18 cellular contexts compared by ENCODE assay signal in the genomic region with DNA sequence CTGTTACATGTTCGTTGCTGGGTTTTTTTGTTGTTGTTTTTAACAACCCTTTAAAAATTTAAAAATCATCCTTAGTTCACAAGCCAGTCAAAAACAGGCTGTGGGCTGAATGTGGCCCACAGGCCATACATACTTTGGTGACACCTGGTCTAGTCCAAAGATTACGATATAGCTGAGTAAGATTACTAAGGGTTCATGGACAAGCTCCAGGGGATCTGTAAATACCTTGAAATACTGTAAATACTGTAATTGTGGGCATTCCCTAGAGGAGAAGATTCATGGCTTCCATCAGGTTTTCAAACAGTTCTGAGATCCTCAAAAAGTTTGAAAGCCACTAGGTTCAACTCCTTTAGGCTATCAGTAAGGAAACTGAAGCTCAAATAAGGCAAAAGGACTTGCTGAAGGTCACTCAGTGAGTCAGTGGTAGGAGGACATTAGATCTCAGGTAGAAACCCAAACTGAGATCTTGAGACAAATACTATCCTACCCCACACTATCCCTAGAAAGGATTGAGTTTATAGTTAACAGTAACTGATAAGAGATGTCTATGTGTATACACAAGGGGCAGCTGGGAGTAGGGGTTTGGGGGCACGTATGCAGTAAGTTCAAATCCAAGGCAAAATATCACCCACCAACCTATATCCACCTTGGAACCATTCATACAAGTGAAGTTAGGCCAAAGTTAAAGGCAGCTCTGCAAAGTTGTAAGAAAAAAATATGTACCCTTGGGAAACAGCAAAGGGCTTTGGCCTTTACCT. TPM values are rescaled to one million over a fixed set of nuclear protein-coding genes. Genes with fewer than 3 reads are reported as not detected.
DNase-seq lines count a peak whose midpoint lies in the region; ATAC-seq and TF ChIP-seq lines count a peak whose summit lies in the region.
"Had no signal": no experiment of that assay in that cellular context is flagged by ENCODE, and none has a peak within 500 bp of the region (broad histone marks: within the 10 kb centered on the region; RNA-seq: fewer than 3 reads in every experiment).

No MANE protein-coding gene starts in this region.

- no peak for TF ChIP-seq CTCF in hepatocyte (IDR thresholded peaks at IDR 0.05; ENCODE audit: poor library complexity)

- peaks cover 49% of the 10 kb centered on the region for H3K4me1 Mint-ChIP-seq in activated T-cell treated with anti-CD3 and anti-CD28 coated beads, Interleukin-2, amount 50 U/mL, for 72 hours (ENCODE audit: low read depth)
- peaks cover 38 to 53% (median 47%) of the 10 kb centered on the region in 3 donors for H3K4me1 Mint-ChIP-seq in IgD-negative memory B cell
- H3K4me1 Mint-ChIP-seq in stimulated activated memory B cell treated with anti-CD40 and anti-IgM and Interleukin-4, amounts not matched to agents 10 μg/mL and 1 μg/mL and 100 μg/mL, for 72 hours: peaks cover 48% of the 10 kb centered on the region

- no peaks in the 10 kb centered on the region for H3K27me3 Mint-ChIP-seq in activated T-cell treated with anti-CD3 and anti-CD28 coated beads, Interleukin-2, amount 50 U/mL, for 72 hours (ENCODE audit: low read depth)
- no peaks in the 10 kb centered on the region for H3K27me3 Mint-ChIP-seq in IgD-negative memory B cell
- H3K27me3 Mint-ChIP-seq in stimulated activated memory B cell treated with anti-CD40 and anti-IgM and Interleukin-4, amounts not matched to agents 10 μg/mL and 1 μg/mL and 100 μg/mL, for 72 hours: no peaks in the 10 kb centered on the region

- H3K79me2 ChIP-seq in hepatocyte: peaks cover 84% of the 10 kb centered on the region

- no peak for DNase-seq in activated T-cell treated with anti-CD3 and anti-CD28 coated beads, Interleukin-2, amount 50 U/mL, for 72 hours
- no peak for DNase-seq in activated T-cell treated with anti-CD3 and anti-CD28 coated beads for 4 hours
- DNase-seq in hepatocyte (ENCODE audit: low spot score): no peak
- no peak for DNase-seq in DMS53 (lab: John Stamatoyannopoulos, UW)
- DNase-seq: activated CD4-positive, CD25-positive, alpha-beta regulatory T cell; activated T-cell treated with anti-CD3 and anti-CD28 coated beads, Interleukin-2, amount 50 U/mL, for 1 hour; amygdala; erythroblast; NCI-H187; NCI-H524 treated with DMSO at 0.1 percent for 48 hours; ovary; PC-3; small intestine had no signal

- H3K4me1 ChIP-seq in hepatocyte (ENCODE audit: insufficient read depth): peaks cover 39% of the 10 kb centered on the region

- no peaks in the 10 kb centered on the region for H3K36me3 ChIP-seq in hepatocyte (replicated peaks; ENCODE audit: insufficient read depth, low read depth)
- H3K36me3 ChIP-seq: ovary had no signal

- H3K36me3 Mint-ChIP-seq in activated T-cell treated with anti-CD3 and anti-CD28 coated beads, Interleukin-2, amount 50 U/mL, for 72 hours (ENCODE audit: insufficient read depth in 2 of 2): peaks cover 2 to 19% of the 10 kb centered on the region in 2 donors
- H3K36me3 Mint-ChIP-seq in IgD-negative memory B cell: peaks cover 3% of the 10 kb centered on the region
- H3K36me3 Mint-ChIP-seq in stimulated activated memory B cell treated with anti-CD40 and anti-IgM and Interleukin-4, amounts not matched to agents 10 μg/mL and 1 μg/mL and 100 μg/mL, for 72 hours: peaks cover 23% of the 10 kb centered on the region

- no peaks in the 10 kb centered on the region for H3K9me2 ChIP-seq in hepatocyte (replicated peaks; ENCODE audit: insufficient read depth)

- H2AFZ ChIP-seq in hepatocyte: no peak overlapping the region

- no peak overlapping the region for H3K4me2 ChIP-seq in hepatocyte

- no peaks in the 10 kb centered on the region for H3K9me3 ChIP-seq in hepatocyte (ENCODE audit: low read depth)
- H3K9me3 ChIP-seq: ovary had no signal

- peaks cover 38% of the 10 kb centered on the region for H4K20me1 ChIP-seq in hepatocyte (ENCODE audit: insufficient read depth, poor library complexity, severe bottlenecking)

- 60% methylated on average over 3 of the region's 3 CpGs for WGBS in hepatocyte (ENCODE audit: low lambda C conversion rate, missing lambda C conversion rate)

- H3K27ac Mint-ChIP-seq in activated T-cell treated with anti-CD3 and anti-CD28 coated beads, Interleukin-2, amount 50 U/mL, for 72 hours: peak overlapping the region; percentile 98
- H3K27ac Mint-ChIP-seq in IgD-negative memory B cell: peak overlapping the region; percentile 75 to 86 (median 83)
- peak overlapping the region; percentile 83 for H3K27ac Mint-ChIP-seq in stimulated activated memory B cell treated with anti-CD40 and anti-IgM and Interleukin-4, amounts not matched to agents 10 μg/mL and 1 μg/mL and 100 μg/mL, for 72 hours

- H3K9me3 Mint-ChIP-seq in activated T-cell treated with anti-CD3 and anti-CD28 coated beads, Interleukin-2, amount 50 U/mL, for 72 hours: no peaks in the 10 kb centered on the region
- H3K9me3 Mint-ChIP-seq in IgD-negative memory B cell: no peaks in the 10 kb centered on the region
- no peaks in the 10 kb centered on the region for H3K9me3 Mint-ChIP-seq in stimulated activated memory B cell treated with anti-CD40 and anti-IgM and Interleukin-4, amounts not matched to agents 10 μg/mL and 1 μg/mL and 100 μg/mL, for 72 hours

- peak overlapping the region; percentile 53 for H3K27ac ChIP-seq in hepatocyte
- H3K27ac ChIP-seq: coronary artery, ovary had no signal

- H3K27me3 ChIP-seq in hepatocyte: no peaks in the 10 kb centered on the region
- H3K27me3 ChIP-seq: ovary had no signal

- no peak overlapping the region for H3K4me3 ChIP-seq in hepatocyte
- H3K4me3 ChIP-seq: coronary artery, ovary had no signal

- ATAC-seq in activated T-cell treated with anti-CD3 and anti-CD28 coated beads, Interleukin-2, amount 50 U/mL, for 72 hours (replicated peaks in 1 of 2): no peak
- ATAC-seq in stimulated activated memory B cell treated with anti-CD40 and anti-IgM and Interleukin-4, amounts not matched to agents 10 μg/mL and 1 μg/mL and 100 μg/mL, for 72 hours: no peak
- no peak for ATAC-seq in GM19023 (IDR thresholded peaks at IDR 0.05; ENCODE audit: unreplicated experiment)
- ATAC-seq in activated CD4-positive, CD25-positive, alpha-beta regulatory T cell treated with anti-CD3 and anti-CD28 coated beads, Interleukin-2, amount 50 U/mL, for 24 hours: no peak
- ATAC-seq: PC-3 had no signal

- H3K4me3 Mint-ChIP-seq in activated T-cell treated with anti-CD3 and anti-CD28 coated beads, Interleukin-2, amount 50 U/mL, for 72 hours: no peak overlapping the region
- H3K4me3 Mint-ChIP-seq in IgD-negative memory B cell: peak overlapping the region in 2 of 4 donors; percentile 36 to 70
- H3K4me3 Mint-ChIP-seq in stimulated activated memory B cell treated with anti-CD40 and anti-IgM and Interleukin-4, amounts not matched to agents 10 μg/mL and 1 μg/mL and 100 μg/mL, for 72 hours: no peak overlapping the region

RNA-seq across cellular contexts. Expression of a gene that starts 17.8 kb away (rescaled TPM):
- 10 to 100 TPM; 56.2 to 63.7 TPM for total RNA-seq in activated T-cell treated with anti-CD3 and anti-CD28 coated beads, Interleukin-2, amount 50 U/mL, for 72 hours
- 35.7 TPM for polyA plus RNA-seq in IgD-negative memory B cell
- total RNA-seq in hepatocyte: 58.7 and 59.0 TPM in 2 replicates
- 54.8 and 61.9 TPM in 2 replicates for polyA plus RNA-seq in hepatocyte
